Comparison of ENCODE assay signal across 8 cellular contexts in genomic region chr5:172102913-172103629, GRCh38.
DNase-seq lines count a peak whose midpoint lies in the region; ATAC-seq and TF ChIP-seq lines count a peak whose summit lies in the region.

No MANE protein-coding gene starts in this region.

- DNase-seq in H4 (ENCODE audit: low spot score) (peak; percentile 91), SW 1271 (lab: John Stamatoyannopoulos, UW) (peak; percentile 61 to 80), foreskin fibroblast (peak; percentile 93 to 97), retina (peak; percentile 25), SKM-1 treated with dmso at 0.1 percent for 144 hours (lab: John Stamatoyannopoulos, UW; ENCODE audit: unreplicated experiment) (no peak), superior temporal gyrus (ENCODE audit: extremely low spot score) (no peak)

- TF ChIP-seq CTCF in foreskin fibroblast (IDR thresholded peaks at IDR 0.05; ENCODE audit: low read depth, low read length) = no peak

- ATAC-seq in GM21717 (IDR thresholded peaks at IDR 0.05; ENCODE audit: unreplicated experiment) (no peak), HG03025 (IDR thresholded peaks at IDR 0.05; ENCODE audit: low FRiP score, unreplicated experiment) (no peak)

- H3K4me3 ChIP-seq in foreskin fibroblast (ENCODE audit: low read depth in 1 of 2, low read length in 2 of 2) = peak overlapping the region; percentile 19 to 28

Comparison
In these comparisons a context has a peak if more than half of its experiments do, and no peak if none do; other contexts are left out.
1. DNase-seq: peak in H4 (single experiment), SW 1271 (2 of 2), foreskin fibroblast (2 of 2) and retina (single experiment); none in SKM-1 treated with dmso at 0.1 percent for 144 hours (single experiment) and superior temporal gyrus (single experiment).